12 cellular contexts compared by ENCODE assay signal in the genomic region with DNA sequence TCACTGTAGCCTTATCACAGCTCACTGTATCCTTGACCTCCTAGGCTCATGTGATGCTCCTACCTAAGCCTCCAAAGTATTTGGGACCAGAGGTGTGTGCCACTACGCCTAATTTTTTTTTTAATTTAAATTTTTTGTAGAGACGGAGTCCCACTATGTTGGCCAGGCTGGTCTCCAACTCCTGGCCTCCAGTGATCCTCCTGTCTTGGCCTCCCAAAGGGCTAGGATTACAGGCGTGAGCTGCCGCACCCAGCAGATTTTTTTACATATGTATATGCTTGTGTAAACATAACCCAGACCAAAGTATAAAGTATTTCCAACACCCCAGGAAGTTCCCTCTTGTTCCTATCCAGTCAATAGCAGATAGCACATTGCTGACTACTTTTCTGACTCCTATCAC. TPM values are rescaled to one million over a fixed set of nuclear protein-coding genes. Genes with fewer than 3 reads are reported as not detected.
A peak's percentile ranks its signal among the peaks of the same experiment; 100 is the strongest.
DNase-seq lines count a peak whose midpoint lies in the region; ATAC-seq and TF ChIP-seq lines count a peak whose summit lies in the region.
"Had no signal": no experiment of that assay in that cellular context is flagged by ENCODE, and none has a peak within 500 bp of the region (broad histone marks: within the 10 kb centered on the region; RNA-seq: fewer than 3 reads in every experiment).

No MANE protein-coding gene starts in this region.

- ATAC-seq in activated T-cell treated with anti-CD3 and anti-CD28 coated beads, Interleukin-2, amount 50 U/mL, for 72 hours (replicated peaks in 1 of 2): no peak
- ATAC-seq in effector memory CD8-positive, alpha-beta T cell (replicated peaks): no peak
- no peak for ATAC-seq in GM21723 (IDR thresholded peaks at IDR 0.05; ENCODE audit: unreplicated experiment)

- H2AFZ ChIP-seq in PC-9 (no peak overlapping the region), smooth muscle cell (ENCODE audit: low read depth) (no peak overlapping the region)

- no peak overlapping the region for H3K9ac ChIP-seq in smooth muscle cell (ENCODE audit: low read depth)

- H3K4me1 Mint-ChIP-seq in activated T-cell treated with anti-CD3 and anti-CD28 coated beads, Interleukin-2, amount 50 U/mL, for 72 hours (ENCODE audit: low read depth): peaks cover 39% of the 10 kb centered on the region
- peaks cover 15 to 17% of the 10 kb centered on the region in 2 donors for H3K4me1 Mint-ChIP-seq in effector memory CD8-positive, alpha-beta T cell (ENCODE audit: low read depth in 2 of 2)

- CTCF ChIA-PET in PC-9 (lab: Charles Lee): no interaction called here

- no TSS peak for BruUV-seq in PC-9 (replicated peaks; lab: Mats Ljungman, UMichigan)

- H3K4me1 ChIP-seq in PC-9 (replicated peaks; ENCODE audit: insufficient read depth) (peaks cover 28% of the 10 kb centered on the region), smooth muscle cell (ENCODE audit: low read depth) (peaks cover 13% of the 10 kb centered on the region), left ventricle myocardium inferior (peaks cover 40% of the 10 kb centered on the region)

- H4K20me1 ChIP-seq in PC-9 (ENCODE audit: insufficient read depth): peaks cover 19% of the 10 kb centered on the region; the same call in 1 of the 2 replicates
- H4K20me1 ChIP-seq in smooth muscle cell (ENCODE audit: low read depth): peaks cover 15% of the 10 kb centered on the region

- TF ChIP-seq CTCF in PC-9 (conservative IDR thresholded peaks at IDR 0.05): no peak
- TF ChIP-seq CTCF in smooth muscle cell (IDR thresholded peaks at IDR 0.05; ENCODE audit: borderline replicate concordance, insufficient read depth, poor library complexity, severe bottlenecking): no peak
- TF ChIP-seq CTCF in left ventricle myocardium inferior (IDR thresholded peaks at IDR 0.05; ENCODE audit: borderline replicate concordance): no peak

- peaks cover 0 to 1% of the 10 kb centered on the region in 2 donors for H3K36me3 Mint-ChIP-seq in activated T-cell treated with anti-CD3 and anti-CD28 coated beads, Interleukin-2, amount 50 U/mL, for 72 hours (ENCODE audit: insufficient read depth in 2 of 2)
- peaks cover 11% of the 10 kb centered on the region for H3K36me3 Mint-ChIP-seq in effector memory CD8-positive, alpha-beta T cell (ENCODE audit: insufficient read depth)

- peak overlapping the region; percentile 92 for H3K27ac ChIP-seq in PC-9
- H3K27ac ChIP-seq in smooth muscle cell (ENCODE audit: low read depth): peak overlapping the region; percentile 96
- no peak overlapping the region for H3K27ac ChIP-seq in left ventricle myocardium inferior (replicated peaks)

- no peaks in the 10 kb centered on the region for H3K9me3 ChIP-seq in PC-9 (ENCODE audit: insufficient read depth, low read depth)
- H3K9me3 ChIP-seq in smooth muscle cell (replicated peaks; ENCODE audit: low read depth): no peaks in the 10 kb centered on the region
- no peaks in the 10 kb centered on the region for H3K9me3 ChIP-seq in left ventricle myocardium inferior (replicated peaks)
- H3K9me3 ChIP-seq: uterus had no signal

- H3K9me2 ChIP-seq in PC-9 (ENCODE audit: insufficient read depth): no peaks in the 10 kb centered on the region

- H3K27ac Mint-ChIP-seq in activated T-cell treated with anti-CD3 and anti-CD28 coated beads, Interleukin-2, amount 50 U/mL, for 72 hours: no peak overlapping the region
- peak overlapping the region in 1 of 2 donors; percentile 77 for H3K27ac Mint-ChIP-seq in effector memory CD8-positive, alpha-beta T cell
- H3K27ac Mint-ChIP-seq: activated B cell treated with CpG ODN at 0.5 μM for 24 hours had no signal

- peak overlapping the region; percentile 81 for H3K4me2 ChIP-seq in PC-9
- peak overlapping the region; percentile 94 for H3K4me2 ChIP-seq in smooth muscle cell

- WGBS in smooth muscle cell (ENCODE audit: low lambda C conversion rate): 100% methylated on average over 4 of the region's 4 CpGs

- intact Hi-C loops in PC-9 (cut with micrococcal nuclease; ENCODE audit: unreplicated experiment) (no loop called here), left ventricle myocardium inferior (cut with micrococcal nuclease) (no loop called here)

- H3K27me3 Mint-ChIP-seq in activated T-cell treated with anti-CD3 and anti-CD28 coated beads, Interleukin-2, amount 50 U/mL, for 72 hours (ENCODE audit: low read depth): no peaks in the 10 kb centered on the region
- H3K27me3 Mint-ChIP-seq in effector memory CD8-positive, alpha-beta T cell: no peaks in the 10 kb centered on the region
- H3K27me3 Mint-ChIP-seq: activated B cell treated with CpG ODN at 0.5 μM for 24 hours had no signal

- peaks cover 25% of the 10 kb centered on the region for H3K79me2 ChIP-seq in PC-9 (ENCODE audit: low read depth)
- H3K79me2 ChIP-seq in smooth muscle cell (ENCODE audit: low read depth): peaks cover 19% of the 10 kb centered on the region

- POLR2A ChIA-PET in PC-9 (lab: Charles Lee; ENCODE audit: unreplicated experiment): interaction anchor here (0.7 kb wide), 1 partner anchor 72 kb away, joined by 5 read pairs; no protein-coding TSS in a partner anchor

- peak overlapping the region; percentile 63 to 89 for H3K4me3 Mint-ChIP-seq in activated T-cell treated with anti-CD3 and anti-CD28 coated beads, Interleukin-2, amount 50 U/mL, for 72 hours
- peak overlapping the region; percentile 80 to 81 for H3K4me3 Mint-ChIP-seq in effector memory CD8-positive, alpha-beta T cell

- H3F3A ChIP-seq in PC-9 (ENCODE audit: insufficient read depth, low read depth): peaks cover 38% of the 10 kb centered on the region
- H3F3A ChIP-seq in smooth muscle cell (ENCODE audit: low read depth): no peaks in the 10 kb centered on the region

- H3K36me3 ChIP-seq in PC-9 (ENCODE audit: low read depth) (no peaks in the 10 kb centered on the region), smooth muscle cell (ENCODE audit: low read depth) (no peaks in the 10 kb centered on the region), left ventricle myocardium inferior (no peaks in the 10 kb centered on the region)
- H3K36me3 ChIP-seq: uterus had no signal

- H3K27me3 ChIP-seq in PC-9 (ENCODE audit: insufficient read depth, low read depth) (no peaks in the 10 kb centered on the region), smooth muscle cell (ENCODE audit: low read depth) (no peaks in the 10 kb centered on the region), left ventricle myocardium inferior (ENCODE audit: low read depth) (no peaks in the 10 kb centered on the region)
- H3K27me3 ChIP-seq: uterus had no signal

- H3K4me3 ChIP-seq in PC-9 (peak overlapping the region; percentile 77), smooth muscle cell (no peak overlapping the region), left ventricle myocardium inferior (no peak overlapping the region)

- DNase-seq in activated T-cell treated with anti-CD3 and anti-CD28 coated beads, Interleukin-2, amount 50 U/mL, for 72 hours: no peak
- no peak for DNase-seq in activated T-cell treated with anti-CD3 and anti-CD28 coated beads, Interleukin-2, amount 50 U/mL, for 48 hours
- DNase-seq in PC-9 (no peak), smooth muscle cell (lab: John Stamatoyannopoulos, UW; ENCODE audit: unreplicated experiment) (no peak), AML-193 (lab: John Stamatoyannopoulos, UW) (no peak), left ventricle myocardium inferior (no peak)
- no peak for DNase-seq in effector memory CD8-positive, alpha-beta T cell
- DNase-seq: activated B cell treated with CpG ODN at 0.5 μM for 24 hours, cortex of kidney, SHP77, uterus had no signal

- H3K9me3 Mint-ChIP-seq in activated T-cell treated with anti-CD3 and anti-CD28 coated beads, Interleukin-2, amount 50 U/mL, for 72 hours: no peaks in the 10 kb centered on the region
- no peaks in the 10 kb centered on the region for H3K9me3 Mint-ChIP-seq in effector memory CD8-positive, alpha-beta T cell
- H3K9me3 Mint-ChIP-seq: activated B cell treated with CpG ODN at 0.5 μM for 24 hours had no signal

RNA-seq across cellular contexts. Expression of a gene that starts 1.7 kb away (rescaled TPM):
- 10 to 100 TPM; 12.1 to 12.6 TPM for total RNA-seq in activated T-cell treated with anti-CD3 and anti-CD28 coated beads, Interleukin-2, amount 50 U/mL, for 72 hours
- total RNA-seq in PC-9 (2021) (20.2 and 23.4 TPM in 2 replicates), smooth muscle cell (17.2 and 21.6 TPM in 2 replicates), left ventricle myocardium inferior (34.1 TPM)
- 30.1 and 32.9 TPM in 2 replicates for polyA plus RNA-seq in smooth muscle cell

RNA-seq across cellular contexts. Expression of a gene that starts 5.7 kb away (rescaled TPM):
- total RNA-seq in activated T-cell treated with anti-CD3 and anti-CD28 coated beads, Interleukin-2, amount 50 U/mL, for 72 hours: 10 to 100 TPM; 12.8 to 14.4 TPM
- total RNA-seq in PC-9 (2021) (17.1 and 24.6 TPM in 2 replicates), smooth muscle cell (2.0 and 2.4 TPM in 2 replicates), left ventricle myocardium inferior (10.9 TPM)
- polyA plus RNA-seq in smooth muscle cell: 4.7 and 14.1 TPM in 2 replicates

RNA-seq across cellular contexts. Expression of a gene that starts 7.1 kb away (rescaled TPM):
- total RNA-seq in activated T-cell treated with anti-CD3 and anti-CD28 coated beads, Interleukin-2, amount 50 U/mL, for 72 hours: 10 to 100 TPM; 22.1 to 24.3 TPM
- 38.8 and 41.1 TPM in 2 replicates for total RNA-seq in PC-9 (2021)
- total RNA-seq in smooth muscle cell: 12.1 and 17.1 TPM in 2 replicates
- polyA plus RNA-seq in smooth muscle cell: 22.4 and 25.9 TPM in 2 replicates
- 13.5 TPM for total RNA-seq in left ventricle myocardium inferior

RNA-seq across cellular contexts. Expression of a gene that starts 11.1 kb away (rescaled TPM):
- total RNA-seq in activated T-cell treated with anti-CD3 and anti-CD28 coated beads, Interleukin-2, amount 50 U/mL, for 72 hours: 10 to 100 TPM; 54.9 to 65.6 TPM
- total RNA-seq in PC-9 (2021): 66.3 and 74.2 TPM in 2 replicates
- total RNA-seq in smooth muscle cell: 37.2 and 38.1 TPM in 2 replicates
- polyA plus RNA-seq in smooth muscle cell: 61.8 and 67.0 TPM in 2 replicates
- 27.3 TPM for total RNA-seq in left ventricle myocardium inferior

RNA-seq across cellular contexts. Expression of a gene that starts 19.9 kb away (rescaled TPM):
- total RNA-seq in activated T-cell treated with anti-CD3 and anti-CD28 coated beads, Interleukin-2, amount 50 U/mL, for 72 hours: 1 to 10 TPM; 1.1 TPM
- total RNA-seq in PC-9 (2021) (6.0 and 7.3 TPM in 2 replicates), smooth muscle cell (0.13 TPM in 1 of 2 replicates, not detected in the other), left ventricle myocardium inferior (0.47 TPM)
- 0.25 and 1.6 TPM in 2 replicates for polyA plus RNA-seq in smooth muscle cell
